1 cellular context compared by ENCODE assay signal in the genomic region with DNA sequence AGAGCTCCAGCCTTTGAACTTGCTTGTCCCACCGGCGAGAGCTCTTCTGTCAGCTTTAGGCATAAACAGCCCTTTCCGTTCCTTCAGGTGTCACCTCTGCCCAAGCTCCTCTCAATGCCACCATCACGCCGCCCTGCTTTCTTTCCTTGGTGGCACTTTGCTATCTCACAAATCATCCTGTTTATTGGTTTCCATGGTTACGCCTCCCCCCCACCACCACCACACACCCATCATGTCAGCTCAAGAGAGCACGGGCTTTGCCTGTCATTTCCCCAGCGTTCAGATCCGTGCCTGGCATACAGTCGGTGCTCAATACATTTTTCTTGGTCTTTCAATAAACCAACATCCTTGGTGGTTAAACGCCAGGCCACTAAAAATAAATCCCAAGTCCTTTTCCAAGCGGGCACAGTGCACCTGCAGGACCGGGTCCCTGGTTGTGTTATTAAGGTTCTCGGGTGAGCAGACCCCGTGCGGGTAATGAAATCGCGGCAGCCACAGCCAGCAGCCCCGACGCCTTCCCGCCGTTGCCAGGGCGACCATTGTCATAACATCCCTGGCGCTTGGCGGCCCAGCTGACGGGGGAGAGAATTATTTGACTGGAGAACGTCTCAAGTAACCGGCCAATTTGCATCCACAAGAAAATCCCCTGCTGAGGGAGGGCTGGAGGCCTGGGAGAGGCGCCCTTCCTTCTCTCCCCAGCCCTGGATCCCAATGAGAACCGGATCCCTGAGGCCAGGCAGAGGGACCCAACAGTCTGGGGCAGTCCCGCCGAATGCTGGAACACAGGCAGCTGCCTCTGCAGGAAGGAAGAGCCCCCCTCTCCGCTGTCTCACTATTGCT.
TF ChIP-seq lines count a peak whose summit lies in the region.

No MANE protein-coding gene starts in this region.

TF ChIP-seq in GM12878, 131 proteins besides CTCF, POLR2A, EP300 and RAD21 (continued from another document):
- peak; percentile 80 for TF ChIP-seq BMI1 (IDR thresholded peaks at IDR 0.05; ENCODE audit: borderline replicate concordance)
- TF ChIP-seq HCFC1 (IDR thresholded peaks at IDR 0.05; ENCODE audit: low read length), result no peak
- peak in 1 of 2 experiments; percentile 23; a peak in 1 of 4 replicates for TF ChIP-seq BHLHE40 (IDR thresholded peaks at IDR 0.05; ENCODE audit: borderline replicate concordance in 1 of 2, low read depth in 2 of 2, low read length in 1 of 2)
- no peak for TF ChIP-seq SREBF1 (IDR thresholded peaks at IDR 0.05; ENCODE audit: low read length)
- TF ChIP-seq, protein P1, sequence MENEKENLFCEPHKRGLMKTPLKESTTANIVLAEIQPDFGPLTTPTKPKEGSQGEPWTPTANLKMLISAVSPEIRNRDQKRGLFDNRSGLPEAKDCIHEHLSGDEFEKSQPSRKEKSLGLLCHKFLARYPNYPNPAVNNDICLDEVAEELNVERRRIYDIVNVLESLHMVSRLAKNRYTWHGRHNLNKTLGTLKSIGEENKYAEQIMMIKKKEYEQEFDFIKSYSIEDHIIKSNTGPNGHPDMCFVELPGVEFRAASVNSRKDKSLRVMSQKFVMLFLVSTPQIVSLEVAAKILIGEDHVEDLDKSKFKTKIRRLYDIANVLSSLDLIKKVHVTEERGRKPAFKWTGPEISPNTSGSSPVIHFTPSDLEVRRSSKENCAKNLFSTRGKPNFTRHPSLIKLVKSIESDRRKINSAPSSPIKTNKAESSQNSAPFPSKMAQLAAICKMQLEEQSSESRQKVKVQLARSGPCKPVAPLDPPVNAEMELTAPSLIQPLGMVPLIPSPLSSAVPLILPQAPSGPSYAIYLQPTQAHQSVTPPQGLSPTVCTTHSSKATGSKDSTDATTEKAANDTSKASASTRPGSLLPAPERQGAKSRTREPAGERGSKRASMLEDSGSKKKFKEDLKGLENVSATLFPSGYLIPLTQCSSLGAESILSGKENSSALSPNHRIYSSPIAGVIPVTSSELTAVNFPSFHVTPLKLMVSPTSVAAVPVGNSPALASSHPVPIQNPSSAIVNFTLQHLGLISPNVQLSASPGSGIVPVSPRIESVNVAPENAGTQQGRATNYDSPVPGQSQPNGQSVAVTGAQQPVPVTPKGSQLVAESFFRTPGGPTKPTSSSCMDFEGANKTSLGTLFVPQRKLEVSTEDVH (IDR thresholded peaks at IDR 0.05; ENCODE audit: low read depth, partially characterized antibody), result no peak
- peak; percentile 17 for TF ChIP-seq PBX3 (IDR thresholded peaks at IDR 0.05; ENCODE audit: insufficient replicate concordance, low read depth, low read length)
- TF ChIP-seq SIN3A (IDR thresholded peaks at IDR 0.05; ENCODE audit: low read depth, low read length), result 0 out of 2 replicates have a peak, but pooled peaks have one; percentile 73
- TF ChIP-seq POLR2AphosphoS5 (IDR thresholded peaks at IDR 0.05; ENCODE audit: low read length), result no peak
